ENCODE assay signal across 20 cellular contexts in the genomic region with DNA sequence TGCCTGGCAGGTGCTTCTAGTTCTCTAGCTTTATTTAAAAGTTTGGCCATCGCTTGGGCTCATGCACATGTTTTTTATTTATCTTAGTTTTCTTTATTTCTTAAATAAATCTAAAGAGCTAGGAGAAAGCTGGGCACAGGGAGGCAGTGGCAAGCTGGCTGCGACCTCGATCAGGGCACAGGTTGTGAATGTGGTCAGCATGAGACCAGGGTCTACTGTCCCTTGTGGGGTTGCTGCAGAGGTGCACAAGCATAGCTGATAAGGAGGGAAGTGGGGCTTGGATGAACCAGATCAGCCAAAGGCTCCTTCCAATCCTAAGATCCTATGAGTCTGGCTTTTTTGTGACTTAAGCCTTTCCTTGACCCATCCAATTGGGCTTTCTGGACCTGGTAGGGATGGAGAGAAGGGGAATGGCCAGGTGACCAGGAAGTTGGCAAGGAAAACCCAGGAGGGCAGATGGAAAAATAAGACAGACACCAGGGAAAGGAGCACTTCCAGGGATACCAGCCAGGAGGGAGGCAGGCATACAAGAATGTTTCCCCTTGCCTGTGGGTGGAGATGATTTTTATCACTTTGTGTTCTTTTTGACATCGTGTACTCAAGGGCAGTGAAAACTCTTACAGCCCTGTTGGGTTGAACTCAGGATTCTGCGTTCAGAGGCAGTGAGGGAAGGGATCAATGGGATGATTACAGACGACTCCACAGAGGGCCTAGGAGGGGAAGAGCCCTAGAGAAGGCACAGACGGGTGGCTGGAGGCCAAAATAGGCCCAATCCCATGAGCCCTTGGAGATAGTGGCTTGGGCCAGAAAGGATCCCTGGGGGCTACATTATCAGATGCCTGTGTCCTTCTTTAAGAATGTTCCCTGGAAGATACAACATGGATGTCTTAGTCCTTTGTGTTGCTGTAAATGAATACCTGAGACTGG. TPM values are rescaled to one million over a fixed set of nuclear protein-coding genes. Genes with fewer than 3 reads are reported as not detected.
DNase-seq lines count a peak whose midpoint lies in the region; ATAC-seq and TF ChIP-seq lines count a peak whose summit lies in the region.
"Had no signal": no experiment of that assay in that cellular context is flagged by ENCODE, and none has a peak within 500 bp of the region (broad histone marks: within the 10 kb centered on the region; RNA-seq: fewer than 3 reads in every experiment).

No MANE protein-coding gene starts in this region.

- H3K9me3 ChIP-seq in heart right ventricle (no peaks in the 10 kb centered on the region), sigmoid colon (peaks cover 0 to 2% (median 0%) of the 10 kb centered on the region in 4 donors)
- H3K9me3 ChIP-seq: A549, thoracic aorta had no signal

- TF ChIP-seq CTCF in heart right ventricle (IDR thresholded peaks at IDR 0.05): no peak
- no peak for TF ChIP-seq CTCF in sigmoid colon (IDR thresholded peaks at IDR 0.05)
- TF ChIP-seq CTCF in GM13977 (IDR thresholded peaks at IDR 0.05; ENCODE audit: extremely low read depth, insufficient read depth, missing control alignments): no peak

- DNase-seq in AG20443 (ENCODE audit: low spot score) (peak; percentile 3), heart right ventricle (no peak), sigmoid colon (no peak), GM13977 (ENCODE audit: low spot score) (no peak), C1 segment of cervical spinal cord (lab: John Stamatoyannopoulos, UW) (no peak), pons (ENCODE audit: low spot score) (no peak), GM19240 (ENCODE audit: insufficient read length, low spot score) (no peak)
- DNase-seq: activated CD4-positive, alpha-beta T cell treated with anti-CD3 and anti-CD28 coated beads for 1 hour; amniotic stem cell; CD4-positive, CD25-positive, alpha-beta regulatory T cell; foreskin keratinocyte; NCI-H1436 treated with DMSO at 0.1 percent for 48 hours; stimulated activated CD8-positive, alpha-beta memory T cell treated with anti-CD3 and anti-CD28 coated beads, Interleukin-4, amount 100 ng/mL, for 48 hours had no signal

- H3K27ac ChIP-seq in angular gyrus (ENCODE audit: low read depth, low read length): peak overlapping the region; percentile 22
- H3K27ac ChIP-seq in heart right ventricle: peak overlapping the region; percentile 5 to 92 (median 81)
- peak overlapping the region; percentile 48 to 84 (median 49) for H3K27ac ChIP-seq in sigmoid colon
- H3K27ac ChIP-seq: A549, foreskin keratinocyte had no signal

- in situ Hi-C loops in GM13977 (cut with MboI; ENCODE audit: low pct_unique_long_range_greater_than_20kb, low sequenced_read_pairs, unreplicated experiment): no loop called here

- 56 to 68% methylated on average over 7 of the region's 7 CpGs for WGBS in heart right ventricle, 2 donors
- 74 to 78% methylated on average over 7 of the region's 7 CpGs for WGBS in sigmoid colon, 2 donors

- H3K4me3 ChIP-seq in heart right ventricle (peak overlapping the region in 1 of 10 donors; percentile 10), sigmoid colon (no peak overlapping the region)
- H3K4me3 ChIP-seq: A549, smooth muscle cell, thoracic aorta had no signal

- H3K4me1 ChIP-seq in heart right ventricle (peaks cover 32 to 66% (median 48%) of the 10 kb centered on the region in 9 donors), sigmoid colon (no peaks in the 10 kb centered on the region)
- H3K4me1 ChIP-seq: A549, foreskin keratinocyte had no signal

- no peak for TF ChIP-seq EP300 in sigmoid colon (IDR thresholded peaks at IDR 0.05)

- H3K36me3 ChIP-seq in heart right ventricle (no peaks in the 10 kb centered on the region), sigmoid colon (no peaks in the 10 kb centered on the region)
- H3K36me3 ChIP-seq: thoracic aorta had no signal

- peak in 2 of 8 donors; percentile 6 to 22 for ATAC-seq in heart right ventricle
- ATAC-seq: foreskin keratinocyte, left colon had no signal

- H3K27me3 ChIP-seq in heart right ventricle: peaks cover 0 to 3% (median 0%) of the 10 kb centered on the region in 7 donors
- peaks cover 0 to 4% (median 0%) of the 10 kb centered on the region in 3 donors for H3K27me3 ChIP-seq in sigmoid colon
- H3K27me3 ChIP-seq: foreskin keratinocyte had no signal

- TF ChIP-seq POLR2A in sigmoid colon (IDR thresholded peaks at IDR 0.05): no peak

- intact Hi-C loops in heart right ventricle (cut with DNase I): loop anchor here in 2 of 10 donors (2.0 to 10.0 kb wide), 3 partner anchors 35 to 63 kb away; no protein-coding TSS in a partner anchor
- intact Hi-C loops in sigmoid colon (cut with DNase I): no loop called here

RNA-seq across cellular contexts. Expression of a gene that starts 8.5 kb away (rescaled TPM):
- total RNA-seq in heart right ventricle (10 to 100 TPM in 3 of 10 donors, 1 to 10 TPM in 4, under 1 TPM in 3; 0.77 to 22.5 (median 3.8) TPM), sigmoid colon (10 to 100 TPM; 17.2 to 50.3 (median 33.7) TPM)
- polyA plus RNA-seq in heart right ventricle (10 to 100 TPM; 15.9 to 33.2 TPM), sigmoid colon (1 to 10 TPM in 2 of 3 donors, under 1 TPM in 1; 0.23 to 6.0 (median 4.8) TPM)
- total RNA-seq: activated T-helper 2 cell treated with anti-CD3 and anti-CD28 coated beads, Interferon-gamma antibody, Interleukin-2, Interleukin-4, amounts not matched to agents 10 μg/mL and 5 μg/mL and 100 μg/mL, durations not matched to agents 14 hours and 24 hours and 36 hours; CD4-positive, CD25-positive, alpha-beta regulatory T cell; foreskin keratinocyte; H1; smooth muscle cell had no signal
- polyA plus RNA-seq: A549; CD4-positive, CD25-positive, alpha-beta regulatory T cell; foreskin keratinocyte; smooth muscle cell had no signal

Comparison
In these comparisons a context has a peak if more than half of its experiments do, and no peak if none do; other contexts are left out.
1. H3K27ac ChIP-seq: peak in every context shown above with its lines; median percentile 81 in heart right ventricle; 49 in sigmoid colon; 22 in angular gyrus.